ENCODE assay signal across 13 cellular contexts in the genomic region with DNA sequence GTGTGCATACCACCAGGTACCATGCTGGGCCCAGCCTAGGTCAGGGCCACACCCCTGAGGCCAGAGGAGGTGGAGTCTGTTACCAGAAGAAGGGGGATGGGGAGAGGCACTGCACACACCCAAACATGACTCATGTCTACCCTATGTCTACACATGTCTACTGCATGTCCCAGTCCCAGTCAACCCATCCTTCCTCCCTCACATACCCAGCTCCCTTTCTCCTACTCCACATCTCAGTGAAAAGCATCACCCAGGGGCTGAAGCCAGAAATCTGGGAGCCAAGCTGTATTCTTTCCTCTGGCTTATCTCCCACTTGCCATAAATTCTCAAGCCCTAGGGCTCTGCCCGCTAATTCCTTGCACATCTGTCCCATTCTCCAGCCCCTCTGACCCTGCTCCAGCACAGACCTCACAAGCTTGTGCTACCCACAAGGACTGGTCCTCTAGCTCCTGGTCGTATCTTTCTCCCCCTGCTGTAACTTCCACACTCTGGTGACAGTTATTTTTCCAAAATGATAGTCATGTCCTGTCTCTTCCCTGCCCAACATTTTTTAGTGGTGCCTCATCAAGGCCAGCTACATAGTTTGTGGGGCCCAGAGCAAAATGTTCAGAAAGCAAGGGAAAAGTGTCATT. TPM values are rescaled to one million over a fixed set of nuclear protein-coding genes. Genes with fewer than 3 reads are reported as not detected.
DNase-seq lines count a peak whose midpoint lies in the region; ATAC-seq, FAIRE-seq and TF ChIP-seq lines count a peak whose summit lies in the region.
"Had no signal": no experiment of that assay in that cellular context is flagged by ENCODE, and none has a peak within 500 bp of the region (broad histone marks: within the 10 kb centered on the region; RNA-seq: fewer than 3 reads in every experiment).

No MANE protein-coding gene starts in this region.

- POLR2A ChIA-PET in endothelial cell of umbilical vein (lab: Charles Lee) = no interaction called here

- intact Hi-C loops in endothelial cell of umbilical vein (cut with micrococcal nuclease) (no loop called here), psoas muscle (cut with DNase I) (no loop called here)

- H3K4me2 ChIP-seq in endothelial cell of umbilical vein (ENCODE audit: insufficient read depth, low read length) = peak overlapping the region; percentile 32

- FAIRE-seq in RCC 7860 (lab: Jason Lieb, UNC) (peak; percentile 75), endothelial cell of umbilical vein (lab: Jason Lieb, UNC) (peak; percentile 28)
- FAIRE-seq: D721Med had no signal

- peak; percentile 7 for DNase-seq in Caki2 (ENCODE audit: low read depth)
- peak; percentile 82 for DNase-seq in RCC 7860 (ENCODE audit: low spot score)
- peak; percentile 38 for DNase-seq in endothelial cell of umbilical vein (ENCODE audit: low read depth, low spot score)
- DNase-seq in psoas muscle = no peak
- DNase-seq in KG1 (lab: John Stamatoyannopoulos, UW) = no peak
- no peak for DNase-seq in activated CD4-positive, alpha-beta T cell treated with anti-CD3 and anti-CD28 coated beads for 4 hours
- DNase-seq in NCI-H748 treated with DMSO at 0.1 percent for 48 hours (lab: John Stamatoyannopoulos, UW) = no peak
- DNase-seq: activated effector memory CD4-positive, alpha-beta T cell treated with Interleukin-2 at 50 U/mL for 16 hours; head of caudate nucleus; NCI-H187 had no signal

- BruUV-seq in endothelial cell of umbilical vein (replicated peaks; lab: Mats Ljungman, UMichigan) = no TSS peak

- dilution Hi-C loops in endothelial cell of umbilical vein (cut with MboI; ENCODE audit: extremely low pct_ligation_motif_present, low sequenced_read_pairs) = no loop called here

- H3K9ac ChIP-seq in endothelial cell of umbilical vein (replicated peaks; ENCODE audit: extremely low read depth, insufficient read depth, low read length) = no peak overlapping the region

- in situ Hi-C loops in Caki2 (cut with HindIII; ENCODE audit: low pct_unique_long_range_greater_than_20kb, low sequenced_read_pairs) = no loop called here

- H4K20me1 ChIP-seq in endothelial cell of umbilical vein (replicated peaks; ENCODE audit: control insufficient read depth, extremely low read depth, insufficient read depth, low read length) = no peaks in the 10 kb centered on the region

- H3K4me1 ChIP-seq in endothelial cell of umbilical vein (ENCODE audit: control insufficient read depth, extremely low read depth, insufficient read depth, low read length) (peaks cover 20% of the 10 kb centered on the region), psoas muscle (no peaks in the 10 kb centered on the region)

- no peaks in the 10 kb centered on the region for H3K79me2 ChIP-seq in endothelial cell of umbilical vein (ENCODE audit: control insufficient read depth, insufficient read depth, low read length)

- TF ChIP-seq CTCF in endothelial cell of umbilical vein (IDR thresholded peaks at IDR 0.05; ENCODE audit: extremely low read depth in 1 of 2, insufficient read depth in 1 of 2, low read depth in 1 of 2, low read length in 2 of 2) (no peak), psoas muscle (IDR thresholded peaks at IDR 0.05) (no peak)

- 32 to 57% (median 44%) methylated on average over 2 of the region's 2 CpGs for WGBS in psoas muscle, 3 donors

- H3K36me3 ChIP-seq in endothelial cell of umbilical vein (ENCODE audit: control insufficient read depth in 2 of 2, extremely low read depth in 1 of 2, insufficient read depth in 2 of 2, low read length in 2 of 2) = no peaks in the 10 kb centered on the region
- H3K36me3 ChIP-seq in psoas muscle (ENCODE audit: insufficient read depth in 1 of 2, low read depth in 1 of 2) = no peaks in the 10 kb centered on the region
- H3K36me3 ChIP-seq: neutrophil had no signal

- H3K27me3 ChIP-seq in endothelial cell of umbilical vein (ENCODE audit: control insufficient read depth in 2 of 2, insufficient read depth in 2 of 2, low read length in 2 of 2) (no peaks in the 10 kb centered on the region), psoas muscle (ENCODE audit: insufficient read depth in 3 of 3, low read length in 2 of 3) (no peaks in the 10 kb centered on the region)
- H3K27me3 ChIP-seq: neutrophil had no signal

- H3K9me1 ChIP-seq in endothelial cell of umbilical vein (replicated peaks; ENCODE audit: control insufficient read depth, extremely low read depth, insufficient read depth, low read length) = no peaks in the 10 kb centered on the region

- peak in 3 of 4 donors; percentile 32 to 61 (median 42) for ATAC-seq in psoas muscle
- no peak for ATAC-seq in HG03442 (IDR thresholded peaks at IDR 0.05; ENCODE audit: unreplicated experiment)

- H2AFZ ChIP-seq in endothelial cell of umbilical vein (ENCODE audit: low read depth, low read length) = peak overlapping the region; percentile 1

- H3K4me3 ChIP-seq in endothelial cell of umbilical vein (replicated peaks in 1 of 3; ENCODE audit: insufficient read depth in 1 of 3, low read depth in 1 of 3, low read length in 3 of 3) = no peak overlapping the region
- H3K4me3 ChIP-seq in psoas muscle = no peak overlapping the region

- H3K27ac ChIP-seq in endothelial cell of umbilical vein (ENCODE audit: insufficient read depth, low read depth, low read length) = peak overlapping the region; percentile 27
- H3K27ac ChIP-seq in psoas muscle = no peak overlapping the region
- H3K27ac ChIP-seq: neutrophil had no signal

- no peak for TF ChIP-seq POLR2A in endothelial cell of umbilical vein (IDR thresholded peaks at IDR 0.05; ENCODE audit: low read depth, low read length)

- H3K9me3 ChIP-seq in endothelial cell of umbilical vein (replicated peaks; ENCODE audit: control insufficient read depth, insufficient read depth, low read length) (no peaks in the 10 kb centered on the region), psoas muscle (no peaks in the 10 kb centered on the region)
- H3K9me3 ChIP-seq: neutrophil had no signal

- CTCF ChIA-PET in endothelial cell of umbilical vein (lab: Charles Lee) = interaction anchor here (0.7 to 1.0 kb wide), 3 partner anchors 20 to 24 kb away, joined by 3 to 4 read pairs (median 3); no protein-coding TSS in a partner anchor

TF ChIP-seq in endothelial cell of umbilical vein, 7 proteins besides CTCF, POLR2A, EP300 and RAD21:
- TF ChIP-seq FOS (IDR thresholded peaks at IDR 0.05; ENCODE audit: borderline replicate concordance, insufficient read depth, low read length) (peak; percentile 64), JUN (IDR thresholded peaks at IDR 0.05; ENCODE audit: borderline replicate concordance, insufficient read depth, insufficient read length, low read depth) (peak; percentile 35), MYC (IDR thresholded peaks at IDR 0.05; ENCODE audit: low read depth, low read length) (no peak), GATA2 (IDR thresholded peaks at IDR 0.05; ENCODE audit: insufficient read depth, insufficient read length, low read depth, low read length) (no peak), POLR2AphosphoS5 (IDR thresholded peaks at IDR 0.05; ENCODE audit: insufficient read depth, low read depth, low read length) (peak; percentile 26)
TF ChIP-seq in endothelial cell of umbilical vein: peak in this region for 3.

RNA-seq across cellular contexts. Expression of gene APPL2, which starts 18.0 kb away (rescaled TPM):
- 4.2 and 10.7 TPM in 2 replicates for total RNA-seq in Caki2 (2014; rRNA removed; shearing (Covaris generic); ENCODE audit: low replicate concordance)
- 21.4 and 31.8 TPM in 2 replicates for total RNA-seq in endothelial cell of umbilical vein
- polyA plus RNA-seq in endothelial cell of umbilical vein = 8.1 and 9.2 TPM in 2 replicates
- 11.0 and 11.6 TPM in 2 replicates for polyA plus RNA-seq in endothelial cell of umbilical vein (2011; cell fraction: cytosol; rRNA removed)
- polyA plus RNA-seq in endothelial cell of umbilical vein (2011; cell fraction: nucleus; rRNA removed) = 52.5 and 58.8 TPM in 2 replicates
- polyA plus RNA-seq in endothelial cell of umbilical vein (2012) = 21.9 and 23.1 TPM in 2 replicates
- polyA minus RNA-seq in endothelial cell of umbilical vein = 30.0 and 38.2 TPM in 2 replicates
- polyA minus RNA-seq in endothelial cell of umbilical vein (2011; cell fraction: cytosol; rRNA and poly(A)+ RNA removed) = 7.4 TPM
- polyA minus RNA-seq in endothelial cell of umbilical vein (2011; cell fraction: nucleus; rRNA and poly(A)+ RNA removed) = 59.7 and 67.9 TPM in 2 replicates
- 10 to 100 TPM in 3 of 4 donors, 1 to 10 TPM in 1; 9.7 to 14.8 (median 11.6) TPM for total RNA-seq in psoas muscle
- 10 to 100 TPM in 1 of 3 donors, 1 to 10 TPM in 2; 7.3 to 14.2 (median 9.0) TPM for polyA plus RNA-seq in psoas muscle

Comparison
In these comparisons a context has a peak if more than half of its experiments do, and no peak if none do; other contexts are left out.
1. DNase-seq: peak in Caki2 (single experiment), RCC 7860 (single experiment) and endothelial cell of umbilical vein (single experiment); none in psoas muscle (0 of 2), KG1 (single experiment), activated CD4-positive, alpha-beta T cell treated with anti-CD3 and anti-CD28 coated beads for 4 hours (0 of 2) and NCI-H748 treated with DMSO at 0.1 percent for 48 hours (single experiment).